Comparison of ENCODE assay signal across 8 cellular contexts in genomic region chr12:31658743-31659086, GRCh38. TPM values are rescaled to one million over a fixed set of nuclear protein-coding genes. Genes with fewer than 3 reads are reported as not detected.
A peak's percentile ranks its signal among the peaks of the same experiment; 100 is the strongest.
DNase-seq lines count a peak whose midpoint lies in the region; ATAC-seq and TF ChIP-seq lines count a peak whose summit lies in the region.

No MANE protein-coding gene starts in this region.

- H3K27me3 ChIP-seq in endodermal cell (ENCODE audit: control insufficient read depth, insufficient read depth, low read length, poor library complexity, severe bottlenecking) = no peaks in the 10 kb centered on the region
- no peaks in the 10 kb centered on the region for H3K27me3 ChIP-seq in neuronal stem cell (ENCODE audit: control insufficient read depth in 3 of 3, insufficient read depth in 3 of 3, low read depth in 1 of 3, low read length in 3 of 3)

- no peak overlapping the region for H3K14ac ChIP-seq in neuronal stem cell (ENCODE audit: low read length)

- H3K4me3 ChIP-seq in LNCaP clone FGC (ENCODE audit: low read depth, low read length) (peak overlapping the region; percentile 85), endodermal cell (ENCODE audit: low read length) (peak overlapping the region; percentile 90), neuronal stem cell (ENCODE audit: low read length in 2 of 2) (peak overlapping the region; percentile 55 to 92)

- TF ChIP-seq CTCF in LNCaP clone FGC (IDR thresholded peaks at IDR 0.05; ENCODE audit: control insufficient read depth, extremely low read depth, insufficient read depth) = no peak
- no peak for TF ChIP-seq CTCF in endodermal cell (conservative IDR thresholded peaks at IDR 0.05)

- peak overlapping the region; percentile 76 for H2AFZ ChIP-seq in neuronal stem cell (ENCODE audit: low read length)

- H2BK15ac ChIP-seq in neuronal stem cell (ENCODE audit: low read length) = no peak overlapping the region

- H2BK12ac ChIP-seq in neuronal stem cell (ENCODE audit: low read length) = no peak overlapping the region

- H3K27ac ChIP-seq in endodermal cell (ENCODE audit: low read depth, low read length) (no peak overlapping the region), neuronal stem cell (replicated peaks; ENCODE audit: low read length) (peak overlapping the region; percentile 57)

- H3K36me3 ChIP-seq in endodermal cell (ENCODE audit: control insufficient read depth, insufficient read depth, low read length) (no peaks in the 10 kb centered on the region), neuronal stem cell (replicated peaks in 1 of 2; ENCODE audit: control insufficient read depth in 2 of 2, insufficient read depth in 2 of 2, low read length in 2 of 2) (no peaks in the 10 kb centered on the region)

- WGBS in endodermal cell (ENCODE audit: insufficient coverage in 1 of 2, insufficient read length in 1 of 2), 2 experiments = 13 to 19% methylated on average over 1 to 5 of the region's 6 CpGs
- WGBS in neuronal stem cell (ENCODE audit: extremely low coverage in 2 of 2, insufficient read length in 2 of 2, insufficient replicate concordance in 1 of 2), 2 donors = no CpG with 5 or more reads among the region's 6 CpGs

- DNase-seq in LNCaP clone FGC (ENCODE audit: low read depth) = no peak
- no peak for DNase-seq in endodermal cell
- DNase-seq in neuronal stem cell (ENCODE audit: low spot score) = no peak
- DNase-seq in GOT3 (lab: John Stamatoyannopoulos, UW) = no peak
- no peak for DNase-seq in DMS153 treated with DMSO at 0.1 percent for 48 hours (lab: John Stamatoyannopoulos, UW; ENCODE audit: unreplicated experiment)
- no peak for DNase-seq in NCI-H2171 (lab: John Stamatoyannopoulos, UW)
- no peak for DNase-seq in epidermal melanocyte (ENCODE audit: insufficient read length, low spot score)

- no peak overlapping the region for H3K4ac ChIP-seq in neuronal stem cell (ENCODE audit: low read length)

- no peak overlapping the region for H4K8ac ChIP-seq in neuronal stem cell (ENCODE audit: low read depth, low read length)

- H3K4me1 ChIP-seq in endodermal cell (ENCODE audit: control insufficient read depth, insufficient read depth, low read length) = no peaks in the 10 kb centered on the region
- H3K4me1 ChIP-seq in neuronal stem cell (ENCODE audit: control insufficient read depth in 2 of 2, insufficient read depth in 1 of 2, low read depth in 1 of 2, low read length in 2 of 2) = peaks cover 0 to 5% of the 10 kb centered on the region in 2 donors

- no peak overlapping the region for H3K18ac ChIP-seq in neuronal stem cell (ENCODE audit: low read length)

- ATAC-seq in GM19351 (IDR thresholded peaks at IDR 0.05; ENCODE audit: unreplicated experiment) = peak; percentile 3

- peaks cover 2% of the 10 kb centered on the region for H3K9me3 Mint-ChIP-seq in endodermal cell

- peaks cover 5% of the 10 kb centered on the region for H3K36me3 Mint-ChIP-seq in endodermal cell (ENCODE audit: low read depth)

- peak overlapping the region; percentile 14 for H3K27ac Mint-ChIP-seq in endodermal cell

- H3K4me3 Mint-ChIP-seq in endodermal cell = peak overlapping the region; percentile 71

- H3K9me3 ChIP-seq in endodermal cell (ENCODE audit: control insufficient read depth, low read length) (no peaks in the 10 kb centered on the region), neuronal stem cell (replicated peaks in 1 of 2; ENCODE audit: control insufficient read depth in 2 of 2, insufficient read depth in 1 of 2, low read depth in 1 of 2, low read length in 2 of 2) (no peaks in the 10 kb centered on the region)

- H3K9ac ChIP-seq in endodermal cell (ENCODE audit: extremely low read depth, low read length, poor library complexity, severe bottlenecking) (peak overlapping the region; percentile 51), neuronal stem cell (ENCODE audit: low read depth, low read length, poor library complexity) (no peak overlapping the region)

- no peak overlapping the region for H3K23ac ChIP-seq in neuronal stem cell (ENCODE audit: low read depth, low read length, poor library complexity)

- H3K27me3 Mint-ChIP-seq in endodermal cell (ENCODE audit: insufficient read depth) = no peaks in the 10 kb centered on the region

- no peak overlapping the region for H2AK5ac ChIP-seq in neuronal stem cell (ENCODE audit: low read depth, low read length)

- H2BK120ac ChIP-seq in neuronal stem cell (ENCODE audit: low read depth, low read length) = no peak overlapping the region

- H2BK5ac ChIP-seq in neuronal stem cell (ENCODE audit: low read length) = peak overlapping the region; percentile 72

- H4K91ac ChIP-seq in neuronal stem cell (ENCODE audit: low read depth, low read length, poor library complexity) = no peak overlapping the region

- peaks cover 15% of the 10 kb centered on the region for H3K4me1 Mint-ChIP-seq in endodermal cell

- H3K4me2 ChIP-seq in neuronal stem cell (ENCODE audit: insufficient read depth, low read length, poor library complexity, severe bottlenecking) = peak overlapping the region; percentile 75

- no peaks in the 10 kb centered on the region for H3K79me1 ChIP-seq in neuronal stem cell (ENCODE audit: low read depth, low read length)

RNA-seq across cellular contexts. Expression of gene ETFBKMT, which starts 0.8 kb away (rescaled TPM):
- 1 to 10 TPM; 2.0 to 2.4 TPM for total RNA-seq in endodermal cell
- polyA plus RNA-seq in endodermal cell (2013, experiment 1 of 2) = 0.82 TPM
- 1.3 TPM for polyA plus RNA-seq in endodermal cell (2013, experiment 2 of 2)
- 0.81 TPM for polyA plus RNA-seq in neuronal stem cell (2013, experiment 1 of 2)
- polyA plus RNA-seq in neuronal stem cell (2013, experiment 2 of 2) = 0.65 TPM
